ENCODE assay signal across 1 cellular context in genomic region chr10:317219-317868, GRCh38.
TF ChIP-seq lines count a peak whose summit lies in the region.

No MANE protein-coding gene starts in this region.

TF ChIP-seq in GM23338, 12 proteins besides CTCF, POLR2A, EP300 and RAD21 (continued from another document):
- no peak for TF ChIP-seq REST (IDR thresholded peaks at IDR 0.05; ENCODE audit: unreplicated experiment)
TF ChIP-seq in GM23338: peak in this region for 0.
